In genomic region chr12:109589691-109590245, GRCh38 we compare ENCODE assay signal across 22 cellular contexts.
"Had no signal": no experiment of that assay in that cellular context is flagged by ENCODE, and none has a peak within 500 bp of the region (broad histone marks: within the 10 kb centered on the region; RNA-seq: fewer than 3 reads in every experiment).

No MANE protein-coding gene starts in this region.

- H3K4me3 ChIP-seq: coronary artery, heart left ventricle, ovary, smooth muscle cell, suprapubic skin, tibial artery, upper lobe of left lung, uterus had no signal

- H3K36me3 ChIP-seq: ovary, uterus had no signal

- H3K27me3 ChIP-seq: foreskin keratinocyte, heart left ventricle, ovary, suprapubic skin, tibial artery, upper lobe of left lung, uterus had no signal

- FAIRE-seq: endothelial cell of umbilical vein, islet of Langerhans had no signal

- ATAC-seq: foreskin keratinocyte; heart left ventricle; naive thymus-derived CD4-positive, alpha-beta T cell; right cardiac atrium; stimulated activated naive CD8-positive, alpha-beta T cell treated with anti-CD3 and anti-CD28 coated beads, Interleukin-15, Interleukin-2, amounts not matched to agents 100 U/mL and 50 U/mL, for 24 hours had no signal

- H3K9me3 ChIP-seq: heart left ventricle, ovary, suprapubic skin, tibial artery, upper lobe of left lung, uterus had no signal

- DNase-seq: effector CD4-positive, alpha-beta T cell; endodermal cell; erythroblast; foreskin keratinocyte; heart left ventricle; hypothalamus; kidney glomerular epithelial cell; mammary epithelial cell; naive thymus-derived CD4-positive, alpha-beta T cell; nephron progenitor cell; ovary; right cardiac atrium; stimulated activated CD4-positive, alpha-beta T cell treated with anti-CD3 and anti-CD28 coated beads, Interleukin-2, amount 100 ng/mL, for 48 hours; stimulated activated naive CD8-positive, alpha-beta T cell treated with anti-CD3 and anti-CD28 coated beads, Interleukin-15, Interleukin-2, amounts not matched to agents 100 U/mL and 50 U/mL, for 24 hours; tibial artery; upper lobe of left lung; uterus had no signal

- H3K4me1 ChIP-seq: foreskin keratinocyte, suprapubic skin, tibial artery, uterus had no signal

- H3K27ac ChIP-seq: coronary artery, foreskin keratinocyte, heart left ventricle, ovary, suprapubic skin, tibial artery, uterus had no signal

- H3K4me2 ChIP-seq: smooth muscle cell had no signal
